8 cellular contexts compared by ENCODE assay signal in genomic region chr1:63593303-63593886, GRCh38. TPM values are rescaled to one million over a fixed set of nuclear protein-coding genes. Genes with fewer than 3 reads are reported as not detected.
A peak's percentile ranks its signal among the peaks of the same experiment; 100 is the strongest.
DNase-seq lines count a peak whose midpoint lies in the region; ATAC-seq and TF ChIP-seq lines count a peak whose summit lies in the region.

TSS of gene PGM1 (plus strand) at chr1:63593411. CDS start at chr1:63593489, 78 bp downstream.

- ATAC-seq in omental fat pad (ENCODE audit: low FRiP score), result peak; percentile 78

- H3K27me3 ChIP-seq in GM23248 (replicated peaks; ENCODE audit: insufficient read depth) (no peaks in the 10 kb centered on the region), Karpas-422 (ENCODE audit: low read length) (no peaks in the 10 kb centered on the region), SJSA1 (replicated peaks) (no peaks in the 10 kb centered on the region)

- peaks cover 32% of the 10 kb centered on the region for H3K36me3 Mint-ChIP-seq in activated naive CD4-positive, alpha-beta T cell treated with anti-CD3 and anti-CD28 coated beads, Interleukin-2, amount 10 ng/mL, durations not matched to agents 7 days and 5 days

- H3K27ac ChIP-seq in GM23248 (peak within 1 kb of the TSS; percentile 84), Karpas-422 (ENCODE audit: low read length) (peak within 1 kb of the TSS; percentile 78), SJSA1 (peak within 1 kb of the TSS; percentile 32; the same call in 1 of the 2 replicates), temporal lobe (ENCODE audit: low read depth, low read length) (peak within 1 kb of the TSS; percentile 71)

- H3K4me1 Mint-ChIP-seq in activated naive CD4-positive, alpha-beta T cell treated with anti-CD3 and anti-CD28 coated beads, Interleukin-2, amount 10 ng/mL, durations not matched to agents 7 days and 5 days, result peaks cover 43% of the 10 kb centered on the region

- CTCF ChIA-PET in activated naive CD4-positive, alpha-beta T cell treated with anti-CD3 and anti-CD28 coated beads, Interleukin-2, amount 10 ng/mL, durations not matched to agents 7 days and 5 days (lab: Charles Lee), result no interaction called here

- H3K36me3 ChIP-seq in GM23248 (ENCODE audit: low read depth) (no peaks in the 10 kb centered on the region), Karpas-422 (ENCODE audit: insufficient read depth, low read length) (peaks cover 5% of the 10 kb centered on the region; the same call in 1 of the 2 replicates), SJSA1 (no peaks in the 10 kb centered on the region; the same call in 1 of the 2 replicates)

- H3K4me1 ChIP-seq in GM23248 (ENCODE audit: insufficient read depth) (peaks cover 7% of the 10 kb centered on the region; the same call in 1 of the 2 replicates), Karpas-422 (ENCODE audit: low read length) (peaks cover 11% of the 10 kb centered on the region), SJSA1 (replicated peaks) (peaks cover 5% of the 10 kb centered on the region)

- H2AFZ ChIP-seq in GM23248 (peak within 1 kb of the TSS; percentile 89), Karpas-422 (ENCODE audit: low read length) (peak within 1 kb of the TSS; percentile 85)

- H3K9me3 ChIP-seq in GM23248 (ENCODE audit: low read depth) (no peaks in the 10 kb centered on the region), Karpas-422 (ENCODE audit: low read length) (no peaks in the 10 kb centered on the region), SJSA1 (replicated peaks) (no peaks in the 10 kb centered on the region)

- H3K27ac Mint-ChIP-seq in activated naive CD4-positive, alpha-beta T cell treated with anti-CD3 and anti-CD28 coated beads, Interleukin-2, amount 10 ng/mL, durations not matched to agents 7 days and 5 days, result peak within 1 kb of the TSS; percentile 100

- H3K9ac ChIP-seq in GM23248 (peak within 1 kb of the TSS; percentile 91), Karpas-422 (ENCODE audit: low read length) (peak within 1 kb of the TSS; percentile 82)

- no peaks in the 10 kb centered on the region; the same call in 1 of the 2 replicates for H3F3A ChIP-seq in GM23248 (ENCODE audit: insufficient read depth)

- in situ Hi-C loops in GM23248 (cut with MboI), result no loop called here

- TF ChIP-seq CTCF in omental fat pad (IDR thresholded peaks at IDR 0.05), result no peak

- H3K79me2 ChIP-seq in GM23248 (ENCODE audit: insufficient read depth) (peaks cover 46% of the 10 kb centered on the region), Karpas-422 (ENCODE audit: low read length) (peaks cover 57% of the 10 kb centered on the region)

- no peaks in the 10 kb centered on the region for H3K9me3 Mint-ChIP-seq in activated naive CD4-positive, alpha-beta T cell treated with anti-CD3 and anti-CD28 coated beads, Interleukin-2, amount 10 ng/mL, durations not matched to agents 7 days and 5 days

- WGBS in GM23248 (ENCODE audit: low coverage in 1 of 2, low lambda C conversion rate in 2 of 2, missing lambda C conversion rate in 2 of 2), 2 experiments, result 0 to 2% methylated on average over 37 to 40 of the region's 64 CpGs

- H3K27me3 Mint-ChIP-seq in activated naive CD4-positive, alpha-beta T cell treated with anti-CD3 and anti-CD28 coated beads, Interleukin-2, amount 10 ng/mL, durations not matched to agents 7 days and 5 days, result no peaks in the 10 kb centered on the region

- H3K9me2 ChIP-seq in GM23248 (ENCODE audit: insufficient read depth) (no peaks in the 10 kb centered on the region), Karpas-422 (replicated peaks; ENCODE audit: insufficient read depth, low read length) (no peaks in the 10 kb centered on the region)

- H3K4me3 ChIP-seq in GM23248, result peak within 1 kb of the TSS; percentile 82
- peak within 1 kb of the TSS; percentile 86 for H3K4me3 ChIP-seq in Karpas-422 (ENCODE audit: low read length)
- peak within 1 kb of the TSS; percentile 82 for H3K4me3 ChIP-seq in SJSA1

- H3K4me2 ChIP-seq in GM23248 (ENCODE audit: unreplicated experiment) (peak within 1 kb of the TSS; percentile 89), Karpas-422 (ENCODE audit: low read depth, low read length, poor library complexity, severe bottlenecking) (peak within 1 kb of the TSS; percentile 79)

- H3K4me3 Mint-ChIP-seq in activated naive CD4-positive, alpha-beta T cell treated with anti-CD3 and anti-CD28 coated beads, Interleukin-2, amount 10 ng/mL, durations not matched to agents 7 days and 5 days, result peak within 1 kb of the TSS; percentile 98

- DNase-seq in EL (peak; percentile 87), GM23248 (peak; percentile 94), Karpas-422 (peak; percentile 91), SJSA1 (ENCODE audit: low read depth in 1 of 2, low spot score in 2 of 2) (peak; percentile 73 to 81), globus pallidus (ENCODE audit: low spot score) (peak; percentile 64), omental fat pad (ENCODE audit: low spot score) (peak; percentile 35)
- peak; percentile 88 for DNase-seq in activated naive CD4-positive, alpha-beta T cell treated with anti-CD3 and anti-CD28 coated beads, Interleukin-2, amount 10 ng/mL, durations not matched to agents 7 days and 5 days

- 0 out of 2 replicates have a peak, but pooled peaks cover 4% of the 10 kb centered on the region for H4K20me1 ChIP-seq in GM23248 (ENCODE audit: insufficient read depth)
- H4K20me1 ChIP-seq in Karpas-422 (ENCODE audit: insufficient read depth, low read depth, low read length), result no peaks in the 10 kb centered on the region

RNA-seq across cellular contexts. Expression of gene PGM1, which starts in this region (rescaled TPM):
- 118 and 128 TPM in 2 replicates for total RNA-seq in GM23248 (2014; rRNA removed; shearing (Covaris generic))
- 118 and 123 TPM in 2 replicates for polyA plus RNA-seq in GM23248 (2016; fragmentation: Nextera tagmentation; extraction: Ambion mirVana)
- total RNA-seq in Karpas-422 (2014; rRNA removed; shearing (Covaris generic); ENCODE audit: low replicate concordance), result 67.1 and 89.0 TPM in 2 replicates
- 41.2 and 42.6 TPM in 2 replicates for total RNA-seq in SJSA1 (2014; rRNA removed; shearing (Covaris generic))
- total RNA-seq in omental fat pad, result 100 to 1,000 TPM in 2 of 4 donors, 10 to 100 TPM in 2; 71.2 to 312 (median 162) TPM
- 19.4 TPM for total RNA-seq in temporal lobe

Comparison
In these comparisons a context has a peak if more than half of its experiments do, and no peak if none do; other contexts are left out.
1. Peak in every context shown above with its lines: DNase-seq, ATAC-seq, H3K4me3 ChIP-seq and H3K27ac ChIP-seq.
2. DNase-seq: peak in every context shown above with its lines; median percentile 94 in GM23248; 91 in Karpas-422; 88 in activated naive CD4-positive, alpha-beta T cell treated with anti-CD3 and anti-CD28 coated beads, Interleukin-2, amount 10 ng/mL, durations not matched to agents 7 days and 5 days; 87 in EL; 77 in SJSA1; 64 in globus pallidus; 35 in omental fat pad.
3. H3K27ac ChIP-seq: peak in every context shown above with its lines; median percentile 84 in GM23248; 78 in Karpas-422; 71 in temporal lobe; 32 in SJSA1.